8 cellular contexts compared by ENCODE assay signal in genomic region chr12:45731376-45731775, GRCh38. TPM values are rescaled to one million over a fixed set of nuclear protein-coding genes. Genes with fewer than 3 reads are reported as not detected.
DNase-seq lines count a peak whose midpoint lies in the region; ATAC-seq lines count a peak whose summit lies in the region.

No MANE protein-coding gene starts in this region.

- H3K9me3 Mint-ChIP-seq in T-helper 1 cell treated with Interleukin-12 subunit alpha and Interleukin-12 subunit beta and Interleukin-4 antibody, amounts not matched to agents 30 μg/mL and 1 μg/mL, for 36 hours = no peaks in the 10 kb centered on the region
- peaks cover 10% of the 10 kb centered on the region for H3K9me3 Mint-ChIP-seq in activated T-helper 2 cell treated with anti-CD3 and anti-CD28 coated beads, Interferon-gamma antibody, Interleukin-2, Interleukin-4, amounts not matched to agents 10 μg/mL and 5 μg/mL and 100 μg/mL, durations not matched to agents 14 hours and 24 hours and 36 hours
- H3K9me3 Mint-ChIP-seq in immature natural killer cell = no peaks in the 10 kb centered on the region

- H3K4me3 Mint-ChIP-seq in T-helper 1 cell treated with Interleukin-12 subunit alpha and Interleukin-12 subunit beta and Interleukin-4 antibody, amounts not matched to agents 30 μg/mL and 1 μg/mL, for 36 hours = peak overlapping the region; percentile 93
- peak overlapping the region; percentile 89 for H3K4me3 Mint-ChIP-seq in activated T-helper 2 cell treated with anti-CD3 and anti-CD28 coated beads, Interferon-gamma antibody, Interleukin-2, Interleukin-4, amounts not matched to agents 10 μg/mL and 5 μg/mL and 100 μg/mL, durations not matched to agents 14 hours and 24 hours and 36 hours (ENCODE audit: low read depth)
- H3K4me3 Mint-ChIP-seq in immature natural killer cell = peak overlapping the region; percentile 83 to 99 (median 92)

- H3K27me3 Mint-ChIP-seq in T-helper 1 cell treated with Interleukin-12 subunit alpha and Interleukin-12 subunit beta and Interleukin-4 antibody, amounts not matched to agents 30 μg/mL and 1 μg/mL, for 36 hours (ENCODE audit: low read depth) = no peaks in the 10 kb centered on the region
- H3K27me3 Mint-ChIP-seq in activated T-helper 2 cell treated with anti-CD3 and anti-CD28 coated beads, Interferon-gamma antibody, Interleukin-2, Interleukin-4, amounts not matched to agents 10 μg/mL and 5 μg/mL and 100 μg/mL, durations not matched to agents 14 hours and 24 hours and 36 hours (ENCODE audit: low read depth) = no peaks in the 10 kb centered on the region
- H3K27me3 Mint-ChIP-seq in immature natural killer cell (ENCODE audit: low read depth in 3 of 3) = peaks cover 10 to 35% (median 28%) of the 10 kb centered on the region in 3 donors

- no peak for ATAC-seq in HG02642 (IDR thresholded peaks at IDR 0.05; ENCODE audit: poor library complexity, unreplicated experiment)
- no peak for ATAC-seq in HG03442 (IDR thresholded peaks at IDR 0.05; ENCODE audit: unreplicated experiment)

- DNase-seq in T-helper 1 cell (no peak), immature natural killer cell (peak in 1 of 3 donors; percentile 7), substantia nigra (lab: John Stamatoyannopoulos, UW) (no peak)
- DNase-seq in activated T-helper 2 cell treated with anti-CD3 and anti-CD28 coated beads, Interferon-gamma antibody, Interleukin-2, Interleukin-4, amounts not matched to agents 10 μg/mL and 5 μg/mL and 100 μg/mL, durations not matched to agents 14 hours and 24 hours and 36 hours (ENCODE audit: low spot score) = no peak
- no peak for DNase-seq in effector CD4-positive, alpha-beta T cell

- peak overlapping the region; percentile 89 for H3K27ac ChIP-seq in substantia nigra (ENCODE audit: low read depth, low read length, poor library complexity, severe bottlenecking)

- intact Hi-C loops in activated T-helper 2 cell treated with anti-CD3 and anti-CD28 coated beads, Interferon-gamma antibody, Interleukin-2, Interleukin-4, amounts not matched to agents 10 μg/mL and 5 μg/mL and 100 μg/mL, durations not matched to agents 14 hours and 24 hours and 36 hours (cut with micrococcal nuclease) = loop anchor here (2.0 kb wide), 1 partner anchor 13 kb away; no protein-coding TSS in a partner anchor

- H3K27ac Mint-ChIP-seq in T-helper 1 cell treated with Interleukin-12 subunit alpha and Interleukin-12 subunit beta and Interleukin-4 antibody, amounts not matched to agents 30 μg/mL and 1 μg/mL, for 36 hours = peak overlapping the region; percentile 92
- H3K27ac Mint-ChIP-seq in activated T-helper 2 cell treated with anti-CD3 and anti-CD28 coated beads, Interferon-gamma antibody, Interleukin-2, Interleukin-4, amounts not matched to agents 10 μg/mL and 5 μg/mL and 100 μg/mL, durations not matched to agents 14 hours and 24 hours and 36 hours = peak overlapping the region; percentile 90
- H3K27ac Mint-ChIP-seq in immature natural killer cell = peak overlapping the region; percentile 95 to 98 (median 96)

- H3K36me3 Mint-ChIP-seq in T-helper 1 cell treated with Interleukin-12 subunit alpha and Interleukin-12 subunit beta and Interleukin-4 antibody, amounts not matched to agents 30 μg/mL and 1 μg/mL, for 36 hours (ENCODE audit: low read depth) = peaks cover 31% of the 10 kb centered on the region
- H3K36me3 Mint-ChIP-seq in activated T-helper 2 cell treated with anti-CD3 and anti-CD28 coated beads, Interferon-gamma antibody, Interleukin-2, Interleukin-4, amounts not matched to agents 10 μg/mL and 5 μg/mL and 100 μg/mL, durations not matched to agents 14 hours and 24 hours and 36 hours (ENCODE audit: low read depth) = peaks cover 47% of the 10 kb centered on the region
- H3K36me3 Mint-ChIP-seq in immature natural killer cell = peaks cover 0 to 5% (median 0%) of the 10 kb centered on the region in 3 donors

- peaks cover 33% of the 10 kb centered on the region for H3K4me1 Mint-ChIP-seq in T-helper 1 cell treated with Interleukin-12 subunit alpha and Interleukin-12 subunit beta and Interleukin-4 antibody, amounts not matched to agents 30 μg/mL and 1 μg/mL, for 36 hours (ENCODE audit: low read depth)
- H3K4me1 Mint-ChIP-seq in activated T-helper 2 cell treated with anti-CD3 and anti-CD28 coated beads, Interferon-gamma antibody, Interleukin-2, Interleukin-4, amounts not matched to agents 10 μg/mL and 5 μg/mL and 100 μg/mL, durations not matched to agents 14 hours and 24 hours and 36 hours (ENCODE audit: low read depth) = peaks cover 26% of the 10 kb centered on the region
- peaks cover 59 to 74% of the 10 kb centered on the region in 2 donors for H3K4me1 Mint-ChIP-seq in immature natural killer cell

RNA-seq across cellular contexts. Expression of gene ARID2, which starts 1.9 kb away (rescaled TPM):
- total RNA-seq in activated T-helper 2 cell treated with anti-CD3 and anti-CD28 coated beads, Interferon-gamma antibody, Interleukin-2, Interleukin-4, amounts not matched to agents 10 μg/mL and 5 μg/mL and 100 μg/mL, durations not matched to agents 14 hours and 24 hours and 36 hours = 28.7 and 32.8 TPM in 2 replicates
- polyA plus RNA-seq in immature natural killer cell = 10 to 100 TPM in 1 of 3 donors, 1 to 10 TPM in 2; 3.8 to 14.8 (median 4.3) TPM
